21 cellular contexts compared by ENCODE assay signal in genomic region chr1:12398479-12398878, GRCh38.
DNase-seq lines count a peak whose midpoint lies in the region; ATAC-seq and TF ChIP-seq lines count a peak whose summit lies in the region.
"Had no signal": no experiment of that assay in that cellular context is flagged by ENCODE, and none has a peak within 500 bp of the region (broad histone marks: within the 10 kb centered on the region; RNA-seq: fewer than 3 reads in every experiment).

No MANE protein-coding gene starts in this region.

- peaks cover 10% of the 10 kb centered on the region for H3K9me3 Mint-ChIP-seq in activated CD8-positive, alpha-beta T cell treated with anti-CD3 and anti-CD28 coated beads, Interleukin-2, amount 10 ng/mL, durations not matched to agents 7 days and 5 days (ENCODE audit: insufficient read depth)
- no peaks in the 10 kb centered on the region for H3K9me3 Mint-ChIP-seq in activated CD8-positive, alpha-beta T cell treated with anti-CD3 and anti-CD28 coated beads for 36 hours
- H3K9me3 Mint-ChIP-seq in natural killer cell treated with Interleukin-12 subunit alpha and Interleukin-12 subunit beta and Interleukin-15 and Interleukin-18, amount 100 ng/mL, for 72 hours = no peaks in the 10 kb centered on the region
- H3K9me3 Mint-ChIP-seq in natural killer cell (no peaks in the 10 kb centered on the region), mesothelial cell of epicardium (peaks cover 8% of the 10 kb centered on the region)
- H3K9me3 Mint-ChIP-seq: CD8-positive, alpha-beta memory T cell had no signal

- no peak overlapping the region for H3K4me3 Mint-ChIP-seq in activated CD8-positive, alpha-beta T cell treated with anti-CD3 and anti-CD28 coated beads, Interleukin-2, amount 10 ng/mL, durations not matched to agents 7 days and 5 days
- no peak overlapping the region for H3K4me3 Mint-ChIP-seq in activated CD8-positive, alpha-beta T cell treated with anti-CD3 and anti-CD28 coated beads for 36 hours
- no peak overlapping the region for H3K4me3 Mint-ChIP-seq in natural killer cell treated with Interleukin-12 subunit alpha and Interleukin-12 subunit beta and Interleukin-15 and Interleukin-18, amount 100 ng/mL, for 72 hours
- H3K4me3 Mint-ChIP-seq in natural killer cell = no peak overlapping the region
- no peak overlapping the region for H3K4me3 Mint-ChIP-seq in mesothelial cell of epicardium
- H3K4me3 Mint-ChIP-seq: B cell; CD8-positive, alpha-beta memory T cell had no signal

- no peaks in the 10 kb centered on the region for H3K27me3 Mint-ChIP-seq in activated CD8-positive, alpha-beta T cell treated with anti-CD3 and anti-CD28 coated beads, Interleukin-2, amount 10 ng/mL, durations not matched to agents 7 days and 5 days (ENCODE audit: low read depth)
- H3K27me3 Mint-ChIP-seq in activated CD8-positive, alpha-beta T cell treated with anti-CD3 and anti-CD28 coated beads for 36 hours = no peaks in the 10 kb centered on the region
- H3K27me3 Mint-ChIP-seq in natural killer cell treated with Interleukin-12 subunit alpha and Interleukin-12 subunit beta and Interleukin-15 and Interleukin-18, amount 100 ng/mL, for 72 hours = no peaks in the 10 kb centered on the region
- H3K27me3 Mint-ChIP-seq in natural killer cell (ENCODE audit: low read depth in 2 of 2) (no peaks in the 10 kb centered on the region), mesothelial cell of epicardium (ENCODE audit: low read depth) (no peaks in the 10 kb centered on the region)
- H3K27me3 Mint-ChIP-seq: B cell; CD8-positive, alpha-beta memory T cell had no signal

- POLR2A ChIA-PET in activated CD8-positive, alpha-beta T cell treated with anti-CD3 and anti-CD28 coated beads, Interleukin-2, amount 10 ng/mL, durations not matched to agents 7 days and 5 days (lab: Charles Lee) = interaction anchor here (0.7 kb wide), 1 partner anchor 491 kb away, joined by 3 read pairs; no protein-coding TSS in a partner anchor
- POLR2A ChIA-PET in activated CD8-positive, alpha-beta T cell treated with anti-CD3 and anti-CD28 coated beads for 36 hours (lab: Charles Lee) = interaction anchor here (0.8 to 1.0 kb wide), 3 partner anchors 24 to 221 kb away, joined by 3 read pairs; no protein-coding TSS in a partner anchor

- H3K27ac Mint-ChIP-seq in activated CD8-positive, alpha-beta T cell treated with anti-CD3 and anti-CD28 coated beads, Interleukin-2, amount 10 ng/mL, durations not matched to agents 7 days and 5 days = peak overlapping the region; percentile 61
- H3K27ac Mint-ChIP-seq in activated CD8-positive, alpha-beta T cell treated with anti-CD3 and anti-CD28 coated beads for 36 hours = no peak overlapping the region
- H3K27ac Mint-ChIP-seq in natural killer cell treated with Interleukin-12 subunit alpha and Interleukin-12 subunit beta and Interleukin-15 and Interleukin-18, amount 100 ng/mL, for 72 hours = peak overlapping the region; percentile 9 to 67
- H3K27ac Mint-ChIP-seq in natural killer cell (no peak overlapping the region), mesothelial cell of epicardium (peak overlapping the region; percentile 87)
- H3K27ac Mint-ChIP-seq: B cell had no signal

- no peak for ATAC-seq in activated CD8-positive, alpha-beta T cell treated with anti-CD3 and anti-CD28 coated beads, Interleukin-2, amount 10 ng/mL, durations not matched to agents 7 days and 5 days
- ATAC-seq in activated CD8-positive, alpha-beta T cell treated with anti-CD3 and anti-CD28 coated beads for 36 hours = no peak
- ATAC-seq in natural killer cell treated with Interleukin-12 subunit alpha and Interleukin-12 subunit beta and Interleukin-15 and Interleukin-18, amount 100 ng/mL, for 72 hours = no peak
- no peak for ATAC-seq in natural killer cell
- ATAC-seq: A549 had no signal

- CTCF ChIA-PET in activated CD8-positive, alpha-beta T cell treated with anti-CD3 and anti-CD28 coated beads, Interleukin-2, amount 10 ng/mL, durations not matched to agents 7 days and 5 days (lab: Charles Lee) = interaction anchor here (1.0 to 1.7 kb wide), 4 partner anchors 9 to 84 kb away, joined by 3 to 8 read pairs (median 4); no protein-coding TSS in a partner anchor
- CTCF ChIA-PET in activated CD8-positive, alpha-beta T cell treated with anti-CD3 and anti-CD28 coated beads for 36 hours (lab: Charles Lee) = interaction anchor here (1.4 to 2.0 kb wide), 2 partner anchors 9 to 10 kb away, joined by 4 to 6 read pairs; no protein-coding TSS in a partner anchor

- intact Hi-C loops in activated CD8-positive, alpha-beta T cell treated with anti-CD3 and anti-CD28 coated beads for 36 hours (cut with micrococcal nuclease) = no loop called here
- intact Hi-C loops in natural killer cell (cut with micrococcal nuclease) = no loop called here

- H3K4me1 Mint-ChIP-seq in activated CD8-positive, alpha-beta T cell treated with anti-CD3 and anti-CD28 coated beads, Interleukin-2, amount 10 ng/mL, durations not matched to agents 7 days and 5 days (ENCODE audit: low read depth) = peaks cover 26% of the 10 kb centered on the region
- peaks cover 15% of the 10 kb centered on the region for H3K4me1 Mint-ChIP-seq in activated CD8-positive, alpha-beta T cell treated with anti-CD3 and anti-CD28 coated beads for 36 hours (ENCODE audit: low read depth)
- H3K4me1 Mint-ChIP-seq in natural killer cell treated with Interleukin-12 subunit alpha and Interleukin-12 subunit beta and Interleukin-15 and Interleukin-18, amount 100 ng/mL, for 72 hours (ENCODE audit: low read depth in 2 of 2) = peaks cover 15 to 21% of the 10 kb centered on the region in 2 donors
- H3K4me1 Mint-ChIP-seq in natural killer cell = peaks cover 12 to 14% of the 10 kb centered on the region in 2 donors
- H3K4me1 Mint-ChIP-seq in mesothelial cell of epicardium = peaks cover 60% of the 10 kb centered on the region
- H3K4me1 Mint-ChIP-seq: B cell had no signal

- no peak for DNase-seq in activated CD8-positive, alpha-beta T cell treated with anti-CD3 and anti-CD28 coated beads, Interleukin-2, amount 10 ng/mL, durations not matched to agents 7 days and 5 days
- no peak for DNase-seq in activated CD8-positive, alpha-beta T cell treated with anti-CD3 and anti-CD28 coated beads for 36 hours
- no peak for DNase-seq in natural killer cell treated with Interleukin-12 subunit alpha and Interleukin-12 subunit beta and Interleukin-15 and Interleukin-18, amount 100 ng/mL, for 72 hours (ENCODE audit: low spot score)
- DNase-seq in natural killer cell = no peak
- no peak for DNase-seq in mesothelial cell of epicardium (ENCODE audit: low spot score in 2 of 2, unreplicated experiment in 2 of 2)
- DNase-seq in NCI-H2196 (lab: John Stamatoyannopoulos, UW; ENCODE audit: unreplicated experiment) = no peak
- DNase-seq in NAMALWA (ENCODE audit: low spot score) = no peak
- no peak for DNase-seq in NCI-H82 treated with DMSO at 0.1 percent for 48 hours (lab: John Stamatoyannopoulos, UW; ENCODE audit: unreplicated experiment)
- DNase-seq: CD8-positive, alpha-beta memory T cell; GM23248; MG63; NCI-H1048; NCI-H1436; NCI-H187 treated with DMSO at 0.1 percent for 48 hours; NCI-H2107; NCI-H510A; NCI-H748 treated with DMSO at 0.1 percent for 48 hours; NK-92 treated with Interleukin-12 subunit alpha and Interleukin-12 subunit beta, amount 100 ng/mL, for 24 hours; SHP77 treated with DMSO at 0.1 percent for 48 hours had no signal

- no peak for TF ChIP-seq CTCF in activated CD8-positive, alpha-beta T cell treated with anti-CD3 and anti-CD28 coated beads for 36 hours (IDR thresholded peaks at IDR 0.05)
- TF ChIP-seq CTCF in natural killer cell (IDR thresholded peaks at IDR 0.05) (no peak), mesothelial cell of epicardium (IDR thresholded peaks at IDR 0.05; ENCODE audit: unreplicated experiment) (no peak)

- H3K36me3 Mint-ChIP-seq in activated CD8-positive, alpha-beta T cell treated with anti-CD3 and anti-CD28 coated beads, Interleukin-2, amount 10 ng/mL, durations not matched to agents 7 days and 5 days (ENCODE audit: low read depth) = peaks cover 47% of the 10 kb centered on the region
- peaks cover 7% of the 10 kb centered on the region for H3K36me3 Mint-ChIP-seq in activated CD8-positive, alpha-beta T cell treated with anti-CD3 and anti-CD28 coated beads for 36 hours (ENCODE audit: low read depth)
- H3K36me3 Mint-ChIP-seq in natural killer cell treated with Interleukin-12 subunit alpha and Interleukin-12 subunit beta and Interleukin-15 and Interleukin-18, amount 100 ng/mL, for 72 hours = peaks cover 3% of the 10 kb centered on the region
- H3K36me3 Mint-ChIP-seq in natural killer cell (peaks cover 5% of the 10 kb centered on the region), mesothelial cell of epicardium (peaks cover 32% of the 10 kb centered on the region)

Comparison
In these comparisons a context has a peak if more than half of its experiments do, and no peak if none do; other contexts are left out.
1. H3K27ac Mint-ChIP-seq: peak in activated CD8-positive, alpha-beta T cell treated with anti-CD3 and anti-CD28 coated beads, Interleukin-2, amount 10 ng/mL, durations not matched to agents 7 days and 5 days (single experiment), natural killer cell treated with Interleukin-12 subunit alpha and Interleukin-12 subunit beta and Interleukin-15 and Interleukin-18, amount 100 ng/mL, for 72 hours (2 of 2) and mesothelial cell of epicardium (single experiment); none in activated CD8-positive, alpha-beta T cell treated with anti-CD3 and anti-CD28 coated beads for 36 hours (single experiment) and natural killer cell (0 of 2).